Comparison of ENCODE assay signal across 10 cellular contexts in the genomic region with DNA sequence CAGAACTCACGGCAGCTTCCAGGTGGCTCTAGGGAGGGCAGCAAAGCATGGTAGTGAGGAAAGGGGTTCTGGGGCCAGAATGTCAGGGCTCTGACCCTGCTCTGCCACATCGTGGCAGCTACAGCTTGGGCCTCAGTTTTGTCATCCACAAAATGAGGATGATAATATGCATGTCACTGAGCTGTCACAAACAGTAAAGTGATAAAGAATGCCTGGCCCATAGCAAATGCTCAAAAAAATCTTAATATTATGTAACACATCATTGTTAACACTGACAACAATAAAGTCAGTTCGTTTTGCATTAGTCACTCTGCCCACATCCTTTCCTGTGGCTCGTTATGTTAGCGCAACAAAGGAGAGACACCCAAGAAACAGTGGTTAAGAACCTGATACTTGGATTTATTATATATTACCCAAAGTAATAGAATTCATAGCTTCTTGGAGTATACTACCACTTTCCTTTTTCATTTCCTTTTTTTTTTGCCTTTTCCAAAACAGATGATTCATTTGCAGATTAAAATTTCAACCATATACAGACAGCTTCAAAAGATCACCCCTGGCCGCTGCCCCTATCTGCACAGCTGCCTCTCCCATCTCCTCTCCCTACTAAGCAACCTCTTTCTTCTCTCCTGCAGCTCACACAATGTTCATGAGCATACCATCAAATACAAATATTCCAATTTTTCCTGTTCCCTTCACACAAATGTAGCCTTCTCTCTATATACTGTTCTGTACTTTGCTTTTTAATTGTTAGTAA. TPM values are rescaled to one million over a fixed set of nuclear protein-coding genes. Genes with fewer than 3 reads are reported as not detected.
DNase-seq lines count a peak whose midpoint lies in the region; ATAC-seq, FAIRE-seq and TF ChIP-seq lines count a peak whose summit lies in the region.
"Had no signal": no experiment of that assay in that cellular context is flagged by ENCODE, and none has a peak within 500 bp of the region (broad histone marks: within the 10 kb centered on the region; RNA-seq: fewer than 3 reads in every experiment).

No MANE protein-coding gene starts in this region.

- peak; percentile 83 for FAIRE-seq in keratinocyte (lab: Jason Lieb, UNC)
- FAIRE-seq: islet of Langerhans had no signal

- no peak overlapping the region for H3K4me3 Mint-ChIP-seq in activated CD4-positive, alpha-beta T cell treated with anti-CD3 and anti-CD28 coated beads, Interleukin-2, amount 10 ng/mL, durations not matched to agents 24 days and 14 days

- intact Hi-C loops in activated CD4-positive, alpha-beta T cell treated with anti-CD3 and anti-CD28 coated beads, Interleukin-2, amount 10 ng/mL, durations not matched to agents 24 days and 14 days (cut with micrococcal nuclease) = loop anchor here (2.0 to 5.0 kb wide), 5 partner anchors 16 to 512 kb away; no protein-coding TSS in a partner anchor
- intact Hi-C loops in ascending aorta (cut with DNase I) = no loop called here

- H3K9me1 ChIP-seq in keratinocyte (ENCODE audit: control insufficient read depth, extremely low read depth, insufficient read depth, low read length) = no peaks in the 10 kb centered on the region

- no peak overlapping the region for H3K27ac Mint-ChIP-seq in activated CD4-positive, alpha-beta T cell treated with anti-CD3 and anti-CD28 coated beads, Interleukin-2, amount 10 ng/mL, durations not matched to agents 24 days and 14 days
- H3K27ac Mint-ChIP-seq: IgD-negative memory B cell had no signal

- peaks cover 8% of the 10 kb centered on the region for H3K9me3 Mint-ChIP-seq in activated CD4-positive, alpha-beta T cell treated with anti-CD3 and anti-CD28 coated beads, Interleukin-2, amount 10 ng/mL, durations not matched to agents 24 days and 14 days

- H3K27me3 ChIP-seq in keratinocyte (ENCODE audit: control insufficient read depth, extremely low read depth, insufficient read depth, low read length) (no peaks in the 10 kb centered on the region), ascending aorta (no peaks in the 10 kb centered on the region)

- ATAC-seq in GM18499 (IDR thresholded peaks at IDR 0.05; ENCODE audit: insufficient read depth, unreplicated experiment) (peak; percentile 60), HG03159 (IDR thresholded peaks at IDR 0.05; ENCODE audit: unreplicated experiment) (peak; percentile 63), GM18870 (IDR thresholded peaks at IDR 0.05; ENCODE audit: unreplicated experiment) (no peak)

- no peak overlapping the region for H2AFZ ChIP-seq in keratinocyte (ENCODE audit: control insufficient read depth, low read length)

- dilution Hi-C loops in keratinocyte (cut with MboI; ENCODE audit: extremely low pct_ligation_motif_present, low sequenced_read_pairs) = no loop called here

- H3K27ac ChIP-seq in keratinocyte (ENCODE audit: control insufficient read depth, insufficient read depth, low read length) (no peak overlapping the region), ascending aorta (no peak overlapping the region)

- TF ChIP-seq CTCF in keratinocyte (optimal IDR thresholded peaks at IDR 0.05 in 1 of 3, IDR thresholded peaks at IDR 0.05 in 1 of 3, conservative IDR thresholded peaks at IDR 0.05 in 1 of 3; ENCODE audit: extremely low read depth in 1 of 3, insufficient read depth in 2 of 3, low read length in 3 of 3) (no peak), ascending aorta (IDR thresholded peaks at IDR 0.05) (no peak)

- peak overlapping the region; percentile 20 for H3K4me2 ChIP-seq in keratinocyte (ENCODE audit: control insufficient read depth, extremely low read depth, insufficient read depth, low read depth, low read length)

- no peak overlapping the region for H3K4me3 ChIP-seq in keratinocyte (ENCODE audit: control insufficient read depth in 2 of 3, extremely low read depth in 1 of 3, insufficient read depth in 2 of 3, low read depth in 1 of 3, low read length in 3 of 3)
- H3K4me3 ChIP-seq in ascending aorta = no peak overlapping the region

- no peaks in the 10 kb centered on the region for H3K79me2 ChIP-seq in keratinocyte (ENCODE audit: control insufficient read depth, insufficient read depth, low read length)

- H3K27me3 Mint-ChIP-seq in activated CD4-positive, alpha-beta T cell treated with anti-CD3 and anti-CD28 coated beads, Interleukin-2, amount 10 ng/mL, durations not matched to agents 24 days and 14 days = peaks cover 22% of the 10 kb centered on the region

- H3K36me3 Mint-ChIP-seq in activated CD4-positive, alpha-beta T cell treated with anti-CD3 and anti-CD28 coated beads, Interleukin-2, amount 10 ng/mL, durations not matched to agents 24 days and 14 days (ENCODE audit: low read depth) = no peaks in the 10 kb centered on the region
- H3K36me3 Mint-ChIP-seq: IgD-negative memory B cell had no signal

- H3K9me3 ChIP-seq in keratinocyte (ENCODE audit: control insufficient read depth, low read depth, low read length) = no peaks in the 10 kb centered on the region
- H3K9me3 ChIP-seq in ascending aorta = no peaks in the 10 kb centered on the region

- no peak overlapping the region for H3K9ac ChIP-seq in keratinocyte (ENCODE audit: control insufficient read depth, extremely low read depth, insufficient read depth, low read length)

- H3K36me3 ChIP-seq in keratinocyte (ENCODE audit: control insufficient read depth in 2 of 2, extremely low read depth in 1 of 2, insufficient read depth in 2 of 2, low read length in 2 of 2) (peaks cover 4% of the 10 kb centered on the region in 2 experiments), ascending aorta (peaks cover 30 to 80% of the 10 kb centered on the region in 2 donors)

- H4K20me1 ChIP-seq in keratinocyte (ENCODE audit: control insufficient read depth, extremely low read depth, insufficient read depth, low read length) = no peaks in the 10 kb centered on the region

- H3K4me1 Mint-ChIP-seq in activated CD4-positive, alpha-beta T cell treated with anti-CD3 and anti-CD28 coated beads, Interleukin-2, amount 10 ng/mL, durations not matched to agents 24 days and 14 days = peaks cover 24% of the 10 kb centered on the region

- H3K4me1 ChIP-seq in keratinocyte (ENCODE audit: control insufficient read depth, extremely low read depth, insufficient read depth, low read length) (peaks cover 16% of the 10 kb centered on the region), ascending aorta (no peaks in the 10 kb centered on the region)

- peak; percentile 86 for DNase-seq in activated CD4-positive, alpha-beta T cell treated with anti-CD3 and anti-CD28 coated beads, Interleukin-2, amount 10 ng/mL, durations not matched to agents 24 days and 14 days
- peak; percentile 52 for DNase-seq in keratinocyte (ENCODE audit: low read depth, low spot score)
- no peak for DNase-seq in HuH-7.5 (ENCODE audit: low spot score)
- no peak for DNase-seq in NCI-H2196 treated with DMSO at 0.1 percent for 48 hours (lab: John Stamatoyannopoulos, UW; ENCODE audit: unreplicated experiment)
- no peak for DNase-seq in ascending aorta (ENCODE audit: low spot score in 2 of 2)

RNA-seq across cellular contexts. Expression of a gene that starts 45.5 kb away (rescaled TPM):
- total RNA-seq in activated CD4-positive, alpha-beta T cell treated with anti-CD3 and anti-CD28 coated beads, Interleukin-2, amount 10 ng/mL, durations not matched to agents 24 days and 14 days = 0.19 and 0.35 TPM in 2 replicates
- not detected in 3 replicates for polyA plus RNA-seq in keratinocyte
- not detected for polyA plus RNA-seq in keratinocyte (2011; ENCODE audit: low read depth)
- polyA plus RNA-seq in keratinocyte (2011; cell fraction: cytosol; rRNA removed) = not detected in 2 replicates
- polyA plus RNA-seq in keratinocyte (2011; cell fraction: nucleus; rRNA removed) = not detected in 2 replicates
- not detected in 2 replicates for polyA plus RNA-seq in keratinocyte (2012; ENCODE audit: low replicate concordance)
- not detected in 3 replicates for polyA minus RNA-seq in keratinocyte
- polyA minus RNA-seq in keratinocyte (2011; cell fraction: cytosol; rRNA and poly(A)+ RNA removed) = not detected
- polyA minus RNA-seq in keratinocyte (2011; cell fraction: nucleus; rRNA and poly(A)+ RNA removed) = not detected in 2 replicates
- total RNA-seq in ascending aorta = not detected
- polyA plus RNA-seq: IgD-negative memory B cell had no signal

Comparison
In these comparisons a context has a peak if more than half of its experiments do, and no peak if none do; other contexts are left out.
1. DNase-seq: peak in activated CD4-positive, alpha-beta T cell treated with anti-CD3 and anti-CD28 coated beads, Interleukin-2, amount 10 ng/mL, durations not matched to agents 24 days and 14 days (single experiment) and keratinocyte (single experiment); none in HuH-7.5 (single experiment), NCI-H2196 treated with DMSO at 0.1 percent for 48 hours (single experiment) and ascending aorta (0 of 2).